In the genomic region with DNA sequence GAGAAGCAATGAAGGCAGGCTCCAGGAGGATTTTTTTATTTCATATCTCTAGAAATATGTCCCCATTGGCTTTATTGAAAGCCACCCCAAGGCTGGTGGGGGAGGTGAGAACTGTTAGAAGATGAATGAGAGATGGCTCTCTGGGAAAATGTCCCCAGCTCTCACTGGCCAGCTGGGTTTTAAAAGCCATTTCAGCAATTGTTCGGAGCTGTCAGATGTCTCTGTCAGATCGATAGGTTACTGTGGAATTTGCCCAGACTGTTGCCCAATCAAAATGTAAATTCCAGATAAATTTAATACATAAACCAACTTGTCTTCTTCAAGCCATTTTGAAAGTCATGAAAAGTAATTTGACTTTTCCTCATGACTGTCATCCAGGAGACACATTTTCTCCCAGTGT, we compare ENCODE assay signal across 34 cellular contexts.
"Had no signal": no experiment of that assay in that cellular context is flagged by ENCODE, and none has a peak within 500 bp of the region (broad histone marks: within the 10 kb centered on the region; RNA-seq: fewer than 3 reads in every experiment).

No MANE protein-coding gene starts in this region.

- H3K4me3 ChIP-seq: MG63 had no signal

- H3K9me3 ChIP-seq: MG63 had no signal

- DNase-seq: Karpas-422, Kasumi-1, MG63, MM.1S, MV-4-11, NCI-H1048, NCI-H1092, NCI-H1092 treated with DMSO at 0.1 percent for 48 hours, NCI-H1105, NCI-H1105 treated with DMSO at 0.1 percent for 48 hours, NCI-H1417, NCI-H1417 treated with DMSO at 0.1 percent for 48 hours, NCI-H1436, NCI-H1436 treated with DMSO at 0.1 percent for 48 hours, NCI-H146, NCI-H1694, NCI-H1694 treated with DMSO at 0.1 percent for 48 hours, NCI-H187, NCI-H187 treated with DMSO at 0.1 percent for 48 hours, NCI-H1930, NCI-H2029, NCI-H2029 treated with DMSO at 0.1 percent for 48 hours, NCI-H2081, NCI-H2081 treated with DMSO at 0.1 percent for 48 hours, NCI-H2107, NCI-H2171, NCI-H2171 treated with DMSO at 0.1 percent for 48 hours, NCI-H2227 treated with DMSO at 0.1 percent for 48 hours, NCI-H226, NCI-H345, NCI-H446, NCI-H446 treated with DMSO at 0.1 percent for 48 hours, NCI-H510A, NCI-H510A treated with DMSO at 0.1 percent for 48 hours had no signal

- H3K27me3 ChIP-seq: MG63 had no signal

- H3K36me3 ChIP-seq: MG63 had no signal
